Comparison of ENCODE assay signal across 22 cellular contexts in genomic region chr1:52759908-52760307, GRCh38.
"Had no signal": no experiment of that assay in that cellular context is flagged by ENCODE, and none has a peak within 500 bp of the region (broad histone marks: within the 10 kb centered on the region; RNA-seq: fewer than 3 reads in every experiment).

No MANE protein-coding gene starts in this region.

- H3K4me3 Mint-ChIP-seq: dendritic cell treated with granulocyte-macrophage colony-stimulating factor and Interleukin-4, amounts not matched to agents 40 ng/mL and 50 ng/mL, for 4 days; effector memory CD8-positive, alpha-beta T cell; endodermal cell; mesothelial cell of epicardium had no signal

- H3K4me1 Mint-ChIP-seq: mesothelial cell of epicardium had no signal

- ATAC-seq: effector memory CD8-positive, alpha-beta T cell; esophagus mucosa; foreskin keratinocyte; heart right ventricle; left cardiac atrium; left lung; left ventricle myocardium superior; lower lobe of right lung; mucosa of descending colon had no signal

- H3K27ac ChIP-seq: colonic mucosa, epithelial cell of prostate, esophagus squamous epithelium, foreskin keratinocyte, heart right ventricle, left lung, lower lobe of right lung had no signal

- H3K9me3 Mint-ChIP-seq: dendritic cell treated with granulocyte-macrophage colony-stimulating factor and Interleukin-4, amounts not matched to agents 40 ng/mL and 50 ng/mL, for 4 days; effector memory CD8-positive, alpha-beta T cell; endodermal cell had no signal

- H3K9me3 ChIP-seq: colonic mucosa, esophagus squamous epithelium, heart right ventricle, left lung, lower lobe of right lung, mucosa of descending colon had no signal

- DNase-seq: colonic mucosa; cortex of kidney; effector CD8-positive, alpha-beta T cell; effector memory CD8-positive, alpha-beta T cell; endodermal cell; erythroblast; esophagus squamous epithelium; foreskin keratinocyte; glutamatergic neuron; head of caudate nucleus; heart right ventricle; hippocampal formation; left cardiac atrium; left lung; left ventricle myocardium superior; lower lobe of right lung; mesenchymal stem cell; mucosa of descending colon had no signal

- H3K27ac Mint-ChIP-seq: dendritic cell treated with granulocyte-macrophage colony-stimulating factor and Interleukin-4, amounts not matched to agents 40 ng/mL and 50 ng/mL, for 4 days; effector memory CD8-positive, alpha-beta T cell; endodermal cell; mesothelial cell of epicardium had no signal

- H3K36me3 ChIP-seq: colonic mucosa had no signal

- H3K27me3 Mint-ChIP-seq: dendritic cell treated with granulocyte-macrophage colony-stimulating factor and Interleukin-4, amounts not matched to agents 40 ng/mL and 50 ng/mL, for 4 days; effector memory CD8-positive, alpha-beta T cell had no signal

- H3K4me1 ChIP-seq: esophagus squamous epithelium, foreskin keratinocyte, left lung, lower lobe of right lung had no signal

- H3K4me3 ChIP-seq: colonic mucosa, esophagus squamous epithelium, heart right ventricle, left lung, lower lobe of right lung, mucosa of descending colon had no signal

- H3K27me3 ChIP-seq: colonic mucosa, esophagus squamous epithelium, foreskin keratinocyte, heart right ventricle, left lung had no signal
